ENCODE assay signal across 8 cellular contexts in genomic region chr19:2083174-2083854, GRCh38.
DNase-seq lines count a peak whose midpoint lies in the region; ATAC-seq and TF ChIP-seq lines count a peak whose summit lies in the region.

No MANE protein-coding gene starts in this region.

- TF ChIP-seq POLR2A in GM18505 (IDR thresholded peaks at IDR 0.05; ENCODE audit: borderline replicate concordance, extremely low read depth, insufficient read depth, insufficient read length): peak; percentile 72

- DNase-seq in T-helper 1 cell: peak; percentile 41 to 83 (median 58)
- peak; percentile 76 for DNase-seq in central memory CD4-positive, alpha-beta T cell
- DNase-seq in stimulated activated CD4-positive, alpha-beta T cell treated with anti-CD3 and anti-CD28 coated beads, Interleukin-1b, Interleukin-23, amount 100 ng/mL, for 48 hours: peak; percentile 67
- DNase-seq in GM03348 (ENCODE audit: low spot score): no peak
- no peak for DNase-seq in SW 1271 (lab: John Stamatoyannopoulos, UW)
- DNase-seq in middle frontal gyrus (ENCODE audit: extremely low spot score, low spot score): no peak

- no peak for ATAC-seq in GM18505 (IDR thresholded peaks at IDR 0.05; ENCODE audit: unreplicated experiment)
- no peak for ATAC-seq in HG02840 (IDR thresholded peaks at IDR 0.05; ENCODE audit: low FRiP score, unreplicated experiment)

Comparison
In these comparisons a context has a peak if more than half of its experiments do, and no peak if none do; other contexts are left out.
1. DNase-seq: peak in T-helper 1 cell (5 of 5), central memory CD4-positive, alpha-beta T cell (single experiment) and stimulated activated CD4-positive, alpha-beta T cell treated with anti-CD3 and anti-CD28 coated beads, Interleukin-1b, Interleukin-23, amount 100 ng/mL, for 48 hours (single experiment); none in GM03348 (single experiment), SW 1271 (0 of 2) and middle frontal gyrus (single experiment).